1 cellular context compared by ENCODE assay signal in the genomic region with DNA sequence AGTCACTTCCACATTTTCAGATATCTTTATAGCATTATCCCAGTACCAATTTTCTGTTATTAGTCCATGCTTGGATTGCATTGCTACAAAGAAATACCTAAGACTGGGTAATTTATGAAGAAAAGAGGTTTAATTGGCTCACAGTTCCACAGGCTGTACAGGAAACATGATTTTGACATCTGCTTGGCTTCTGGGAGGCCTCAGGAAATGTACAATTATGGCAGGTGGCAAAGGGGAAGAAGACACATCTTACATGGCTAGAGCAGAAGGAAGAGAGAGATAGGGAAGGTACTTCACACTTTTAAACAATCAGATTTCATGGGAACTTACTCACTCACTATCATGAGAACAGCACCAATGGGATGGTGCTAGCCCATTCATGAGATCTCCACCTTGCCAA.
TF ChIP-seq lines count a peak whose summit lies in the region.

No MANE protein-coding gene starts in this region.

TF ChIP-seq in GM23338, 12 proteins besides CTCF, POLR2A, EP300 and RAD21 (continued from another document):
- TF ChIP-seq NANOG (IDR thresholded peaks at IDR 0.05; ENCODE audit: borderline replicate concordance) (no peak), ZNF114 (CRISPR knock-in tag; IDR thresholded peaks at IDR 0.05) (no peak), POLR2AphosphoS5 (IDR thresholded peaks at IDR 0.05; ENCODE audit: low read depth) (no peak), STAT1 (IDR thresholded peaks at IDR 0.05; ENCODE audit: unreplicated experiment) (no peak), JUNB (IDR thresholded peaks at IDR 0.05; ENCODE audit: unreplicated experiment) (no peak), EZH2phosphoT487 (IDR thresholded peaks at IDR 0.05; ENCODE audit: unreplicated experiment) (no peak), CREB1 (CRISPR knock-in tag; IDR thresholded peaks at IDR 0.05; ENCODE audit: low read depth) (no peak)
